ENCODE assay signal across 28 cellular contexts in genomic region chr5:156432830-156433105, GRCh38.
"Had no signal": no experiment of that assay in that cellular context is flagged by ENCODE, and none has a peak within 500 bp of the region (broad histone marks: within the 10 kb centered on the region; RNA-seq: fewer than 3 reads in every experiment).

No MANE protein-coding gene starts in this region.

- H3K27me3 ChIP-seq: body of pancreas, esophagus muscularis mucosa, gastroesophageal sphincter, heart right ventricle had no signal

- H3K4me1 ChIP-seq: body of pancreas had no signal

- H3K4me3 ChIP-seq: body of pancreas, esophagus muscularis mucosa, gastroesophageal sphincter, heart right ventricle had no signal

- H3K27ac ChIP-seq: body of pancreas, esophagus muscularis mucosa, gastroesophageal sphincter, heart right ventricle had no signal

- FAIRE-seq: colon had no signal

- H3K9me3 ChIP-seq: body of pancreas, esophagus muscularis mucosa, gastroesophageal sphincter had no signal

- H3K36me3 ChIP-seq: esophagus muscularis mucosa, gastroesophageal sphincter, heart right ventricle had no signal

- DNase-seq: activated CD4-positive, alpha-beta memory T cell treated with anti-CD3 and anti-CD28 coated beads, Interleukin-2, amount 10 ng/mL, durations not matched to agents 7 days and 5 days; activated CD4-positive, alpha-beta T cell treated with anti-CD3 and anti-CD28 coated beads for 4 hours; activated CD4-positive, alpha-beta T cell treated with anti-CD3 and anti-CD28 coated beads, Interleukin-2, amount 10 ng/mL, durations not matched to agents 7 days and 5 days; activated CD4-positive, alpha-beta T cell treated with anti-CD3 and anti-CD28 coated beads, Interleukin-2, amount 50 U/mL, for 4 hours; activated CD4-positive, CD25-positive, alpha-beta regulatory T cell; activated CD4-positive, CD25-positive, alpha-beta regulatory T cell treated with anti-CD3 and anti-CD28 coated beads, Interleukin-2, amount 50 U/mL, for 72 hours; activated CD8-positive, alpha-beta memory T cell treated with anti-CD3 and anti-CD28 coated beads, Interleukin-2, amount 50 U/mL, for 48 hours; activated gamma-delta T cell; activated naive CD4-positive, alpha-beta T cell; activated naive CD4-positive, alpha-beta T cell treated with anti-CD3 and anti-CD28 coated beads, Interleukin-2, amount 10 ng/mL, durations not matched to agents 7 days and 5 days; activated T-cell treated with anti-CD3 and anti-CD28 coated beads for 4 hours; activated T-cell treated with anti-CD3 and anti-CD28 coated beads, Interleukin-2, amount 50 U/mL, for 24 hours; activated T-cell treated with anti-CD3 and anti-CD28 coated beads, Interleukin-2, amount 50 U/mL, for 72 hours; amniotic stem cell; anterior cingulate cortex; cortex of kidney; dermis blood vessel endothelial cell; effector CD4-positive, alpha-beta T cell; effector memory CD8-positive, alpha-beta T cell; erythroblast; foreskin melanocyte; heart right ventricle; T-helper 2 cell had no signal

- ATAC-seq: activated naive CD4-positive, alpha-beta T cell treated with anti-CD3 and anti-CD28 coated beads, Interleukin-2, amount 50 U/mL, for 72 hours; activated T-cell treated with anti-CD3 and anti-CD28 coated beads, Interleukin-2, amount 50 U/mL, for 72 hours; body of pancreas; effector memory CD8-positive, alpha-beta T cell; gastroesophageal sphincter had no signal
